2 cellular contexts compared by ENCODE assay signal in the genomic region with DNA sequence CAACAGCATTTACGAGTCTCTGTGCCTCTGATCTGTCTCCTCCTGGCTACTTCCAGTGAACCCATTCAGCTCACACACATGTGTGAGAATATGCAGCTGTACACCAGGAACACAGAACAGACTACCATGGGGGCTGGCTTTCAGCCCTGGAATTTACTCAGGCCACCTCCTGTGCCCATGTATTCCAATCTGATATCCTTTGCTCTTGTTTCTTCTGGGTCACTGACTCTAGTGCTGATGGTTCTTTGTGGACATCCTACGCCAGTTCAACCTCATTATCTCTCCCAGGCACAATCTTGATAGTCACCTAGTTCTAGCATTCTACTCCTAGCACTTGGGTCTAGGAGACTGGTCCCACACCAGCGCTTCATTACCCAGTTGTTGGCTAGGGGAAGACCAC.
TF ChIP-seq lines count a peak whose summit lies in the region.

No MANE protein-coding gene starts in this region.

TF ChIP-seq in GM12891, 5 proteins besides CTCF, POLR2A, EP300 and RAD21:
- TF ChIP-seq POU2F2 (IDR thresholded peaks at IDR 0.05; ENCODE audit: low read depth, low read length) (no peak), SPI1 (IDR thresholded peaks at IDR 0.05; ENCODE audit: low read depth, low read length) (no peak), TAF1 (IDR thresholded peaks at IDR 0.05; ENCODE audit: low read depth, low read length) (no peak), POLR2AphosphoS5 (IDR thresholded peaks at IDR 0.05; ENCODE audit: low read depth, low read length) (no peak)

TF ChIP-seq in endothelial cell of umbilical vein, 7 proteins besides CTCF, POLR2A, EP300 and RAD21:
- TF ChIP-seq GATA2 (IDR thresholded peaks at IDR 0.05; ENCODE audit: insufficient read depth, insufficient read length, low read depth, low read length) = no peak
- TF ChIP-seq FOS (IDR thresholded peaks at IDR 0.05; ENCODE audit: borderline replicate concordance, insufficient read depth, low read length) = no peak
